Comparison of ENCODE assay signal across 8 cellular contexts in the genomic region with DNA sequence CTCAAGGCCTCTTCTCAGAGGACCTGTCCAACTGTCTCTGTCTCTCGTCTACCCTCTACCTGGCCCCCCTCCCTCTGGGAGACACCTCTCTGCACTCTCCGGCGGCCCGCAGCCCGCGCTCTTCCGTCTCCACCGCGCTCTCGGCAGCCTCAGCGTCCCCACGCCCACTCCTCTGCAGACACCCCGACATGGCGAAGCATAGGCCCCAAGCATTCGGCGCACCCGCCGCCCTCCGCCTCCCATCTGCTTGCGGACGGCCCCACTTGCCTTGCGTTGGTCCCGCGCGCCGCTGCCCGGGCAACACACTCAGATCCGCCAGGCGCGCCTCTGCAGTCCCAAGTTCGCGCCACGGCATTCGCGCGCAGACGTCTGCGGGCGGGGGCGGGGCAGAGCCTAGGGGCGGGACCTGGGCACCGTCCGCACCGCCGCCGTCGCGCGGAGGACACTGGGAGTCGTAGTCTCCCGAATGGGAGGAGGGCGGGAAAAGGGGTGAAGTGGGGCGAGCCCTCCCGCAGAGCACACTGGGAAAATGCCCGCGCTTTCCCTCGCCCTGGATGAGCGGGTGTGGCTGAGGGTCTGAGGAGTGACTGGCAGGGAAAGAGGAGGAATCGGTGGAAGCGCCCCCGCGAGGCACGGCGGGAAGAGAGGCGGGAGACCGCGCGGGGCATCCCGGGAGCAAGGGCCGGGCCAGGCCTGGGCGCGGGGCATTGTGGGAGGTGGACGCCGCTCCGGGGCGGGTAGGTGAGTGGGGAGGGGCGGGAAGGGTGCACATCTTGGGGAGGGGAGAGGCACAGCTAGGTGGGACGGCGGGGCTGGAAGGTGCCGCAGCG. TPM values are rescaled to one million over a fixed set of nuclear protein-coding genes. Genes with fewer than 3 reads are reported as not detected.
DNase-seq lines count a peak whose midpoint lies in the region; TF ChIP-seq lines count a peak whose summit lies in the region.

A gene (minus strand): TSS at position 371 of the 830 bp plus-strand sequence. CDS start 4,778 bp downstream, outside the sequence.
A gene (plus strand): TSS at position 707 of the 830 bp plus-strand sequence. CDS start 1,123 bp downstream, outside the sequence.

- H3K4me1 ChIP-seq in effector memory CD4-positive, alpha-beta T cell (ENCODE audit: control insufficient read depth, insufficient read depth, low read length, poor library complexity, severe bottlenecking) = peaks cover 16% of the 10 kb centered on the region
- H3K4me1 ChIP-seq in mesenchymal stem cell (ENCODE audit: control insufficient read depth, insufficient read depth, low read depth, low read length) = peaks cover 15% of the 10 kb centered on the region

- peak within 1 kb of the TSS; percentile 92 for H4K91ac ChIP-seq in mesenchymal stem cell (ENCODE audit: low read length)

- peak within 1 kb of the TSS; percentile 96 for H3K9ac ChIP-seq in mesenchymal stem cell (ENCODE audit: low read length)

- peak within 1 kb of the TSS in 1 of 2 experiments; percentile 93 for H3K14ac ChIP-seq in mesenchymal stem cell (ENCODE audit: low read length in 2 of 2)

- H3K23ac ChIP-seq in mesenchymal stem cell (ENCODE audit: low read length in 2 of 2) = peak within 1 kb of the TSS in 1 of 2 experiments; percentile 79

- H3K4me3 ChIP-seq in effector memory CD4-positive, alpha-beta T cell (ENCODE audit: insufficient read depth, low read depth, low read length, poor library complexity, severe bottlenecking) = peak within 1 kb of the TSS; percentile 96
- peak within 1 kb of the TSS; percentile 96 to 100 for H3K4me3 ChIP-seq in mesenchymal stem cell (ENCODE audit: insufficient read depth in 1 of 2, low read depth in 1 of 2, low read length in 2 of 2)

- peak within 1 kb of the TSS; percentile 93 for H2BK15ac ChIP-seq in mesenchymal stem cell (ENCODE audit: low read depth, poor library complexity, severe bottlenecking)

- no peaks in the 10 kb centered on the region for H3K9me3 ChIP-seq in effector memory CD4-positive, alpha-beta T cell (ENCODE audit: control insufficient read depth, low read length)
- H3K9me3 ChIP-seq in mesenchymal stem cell (ENCODE audit: control insufficient read depth, low read length) = no peaks in the 10 kb centered on the region

- peak within 1 kb of the TSS; percentile 89 to 91 for H3K4ac ChIP-seq in mesenchymal stem cell (ENCODE audit: low read depth in 1 of 2, low read length in 2 of 2)

- peak within 1 kb of the TSS; percentile 90 for H2AFZ ChIP-seq in mesenchymal stem cell (ENCODE audit: low read depth, low read length)

- H3K18ac ChIP-seq in mesenchymal stem cell (ENCODE audit: low read depth in 1 of 2, low read length in 2 of 2) = peak within 1 kb of the TSS; percentile 94 to 95

- under 1% methylated on average over 80 of the region's 81 CpGs for WGBS in mesenchymal stem cell

- peaks cover 41% of the 10 kb centered on the region for H3K79me1 ChIP-seq in mesenchymal stem cell (replicated peaks; ENCODE audit: low read length, poor library complexity, severe bottlenecking)

- H3K4me2 ChIP-seq in mesenchymal stem cell (ENCODE audit: low read length, poor library complexity, severe bottlenecking) = peak within 1 kb of the TSS; percentile 97

- peak within 1 kb of the TSS; percentile 78 for H2BK5ac ChIP-seq in mesenchymal stem cell (ENCODE audit: low read depth, low read length, poor library complexity, severe bottlenecking)

- peak within 1 kb of the TSS; percentile 97 for H4K8ac ChIP-seq in mesenchymal stem cell (ENCODE audit: low read length)

- peak within 1 kb of the TSS; percentile 85 for H2AK5ac ChIP-seq in mesenchymal stem cell (ENCODE audit: low read length, severe bottlenecking)

- peak within 1 kb of the TSS; percentile 91 for H3K27ac ChIP-seq in effector memory CD4-positive, alpha-beta T cell (ENCODE audit: insufficient read depth, low read length, poor library complexity, severe bottlenecking)
- peak within 1 kb of the TSS; percentile 95 for H3K27ac ChIP-seq in mesenchymal stem cell (ENCODE audit: low read length, poor library complexity, severe bottlenecking)

- H3K36me3 ChIP-seq in effector memory CD4-positive, alpha-beta T cell (ENCODE audit: control insufficient read depth, insufficient read depth, low read length) = no peaks in the 10 kb centered on the region
- peaks cover 25% of the 10 kb centered on the region in 2 experiments for H3K36me3 ChIP-seq in mesenchymal stem cell (ENCODE audit: control insufficient read depth in 1 of 2, insufficient read depth in 2 of 2, low read depth in 1 of 2, low read length in 2 of 2)

- H2BK12ac ChIP-seq in mesenchymal stem cell (ENCODE audit: low read length in 2 of 2) = peak within 1 kb of the TSS in 1 of 2 experiments; percentile 21

- TF ChIP-seq CTCF in GM20000 (IDR thresholded peaks at IDR 0.05; ENCODE audit: extremely low read depth, missing control alignments) = no peak

- no peak within 1 kb of the TSS for H2BK120ac ChIP-seq in mesenchymal stem cell (ENCODE audit: low read depth, low read length)

- H3K27me3 ChIP-seq in effector memory CD4-positive, alpha-beta T cell (replicated peaks; ENCODE audit: control insufficient read depth, insufficient read depth, low read length, poor library complexity, severe bottlenecking) = no peaks in the 10 kb centered on the region
- H3K27me3 ChIP-seq in mesenchymal stem cell (ENCODE audit: control insufficient read depth in 1 of 2, insufficient read depth in 1 of 2, low read length in 2 of 2) = no peaks in the 10 kb centered on the region

- DNase-seq in COLO829 (ENCODE audit: low spot score) = peak; percentile 91
- DNase-seq in GM20000 (ENCODE audit: low spot score) = peak; percentile 98
- DNase-seq in HT1080 (ENCODE audit: low read depth) = peak; percentile 97
- peak; percentile 84 to 92 for DNase-seq in NOMO-1 (lab: John Stamatoyannopoulos, UW; ENCODE audit: unreplicated experiment in 2 of 2)
- DNase-seq in activated CD8-positive, alpha-beta memory T cell treated with anti-CD3 and anti-CD28 coated beads for 4 hours (ENCODE audit: low read depth in 2 of 2) = peak; percentile 77 to 81
- peak; percentile 78 to 86 (median 85) for DNase-seq in effector memory CD4-positive, alpha-beta T cell
- DNase-seq in mesenchymal stem cell = peak; percentile 97
- DNase-seq in stimulated activated CD8-positive, alpha-beta memory T cell treated with anti-CD3 and anti-CD28 coated beads, Interleukin-12 subunit alpha, Interleukin-12 subunit beta, amount 100 ng/mL, for 24 hours (ENCODE audit: extremely low read depth) = peak; percentile 81

RNA-seq across cellular contexts. Expression of the first gene that starts in this region (rescaled TPM):
- total RNA-seq in HT1080 (2014; rRNA removed; shearing (Covaris generic)) = 86.5 and 139 TPM in 2 replicates
- polyA plus RNA-seq in HT1080 (2015; cell fraction: cytosol; rRNA removed) = 38.6 and 39.4 TPM in 2 replicates
- polyA plus RNA-seq in HT1080 (2015; cell fraction: nucleus; rRNA removed) = 101 and 119 TPM in 2 replicates
- polyA plus RNA-seq in mesenchymal stem cell (2013, experiment 1 of 2) = 8.7 TPM
- polyA plus RNA-seq in mesenchymal stem cell (2013, experiment 2 of 2) = 8.4 TPM

RNA-seq across cellular contexts. Expression of the second gene that starts in this region (rescaled TPM):
- total RNA-seq in HT1080 (2014; rRNA removed; shearing (Covaris generic)) = 1.7 and 1.8 TPM in 2 replicates
- 3.0 and 3.5 TPM in 2 replicates for polyA plus RNA-seq in HT1080 (2015; cell fraction: cytosol; rRNA removed)
- 2.7 and 3.0 TPM in 2 replicates for polyA plus RNA-seq in HT1080 (2015; cell fraction: nucleus; rRNA removed)
- polyA plus RNA-seq in mesenchymal stem cell (2013, experiment 1 of 2) = 2.1 TPM
- 2.1 TPM for polyA plus RNA-seq in mesenchymal stem cell (2013, experiment 2 of 2)

Comparison
In these comparisons a context has a peak if more than half of its experiments do, and no peak if none do; other contexts are left out.
1. Peak in every context shown above with its lines: DNase-seq, H3K4me3 ChIP-seq and H3K27ac ChIP-seq.